1 cellular context compared by ENCODE assay signal in the genomic region with DNA sequence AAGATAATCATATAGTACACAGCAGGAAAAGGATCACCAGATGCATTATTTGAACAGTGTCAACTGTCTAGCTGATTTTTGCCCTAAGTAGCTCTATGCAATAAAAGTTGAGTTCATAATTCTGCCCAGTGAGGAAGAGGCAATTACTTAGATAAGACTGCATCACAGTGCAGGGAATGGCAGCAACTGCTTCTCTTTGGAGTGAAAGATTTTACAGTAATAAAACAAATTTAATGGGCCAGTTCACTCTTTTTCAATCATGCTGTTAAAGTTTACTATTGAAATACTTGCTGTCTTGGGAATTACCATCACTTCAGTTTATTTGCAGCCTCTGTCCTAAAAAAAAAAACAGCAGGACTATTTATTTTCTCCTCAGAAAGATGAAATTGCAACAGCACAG.
TF ChIP-seq lines count a peak whose summit lies in the region.

No MANE protein-coding gene starts in this region.

TF ChIP-seq in HEK293, 187 proteins besides CTCF, POLR2A, EP300 and RAD21 (continued from another document):
- TF ChIP-seq, protein P1, sequence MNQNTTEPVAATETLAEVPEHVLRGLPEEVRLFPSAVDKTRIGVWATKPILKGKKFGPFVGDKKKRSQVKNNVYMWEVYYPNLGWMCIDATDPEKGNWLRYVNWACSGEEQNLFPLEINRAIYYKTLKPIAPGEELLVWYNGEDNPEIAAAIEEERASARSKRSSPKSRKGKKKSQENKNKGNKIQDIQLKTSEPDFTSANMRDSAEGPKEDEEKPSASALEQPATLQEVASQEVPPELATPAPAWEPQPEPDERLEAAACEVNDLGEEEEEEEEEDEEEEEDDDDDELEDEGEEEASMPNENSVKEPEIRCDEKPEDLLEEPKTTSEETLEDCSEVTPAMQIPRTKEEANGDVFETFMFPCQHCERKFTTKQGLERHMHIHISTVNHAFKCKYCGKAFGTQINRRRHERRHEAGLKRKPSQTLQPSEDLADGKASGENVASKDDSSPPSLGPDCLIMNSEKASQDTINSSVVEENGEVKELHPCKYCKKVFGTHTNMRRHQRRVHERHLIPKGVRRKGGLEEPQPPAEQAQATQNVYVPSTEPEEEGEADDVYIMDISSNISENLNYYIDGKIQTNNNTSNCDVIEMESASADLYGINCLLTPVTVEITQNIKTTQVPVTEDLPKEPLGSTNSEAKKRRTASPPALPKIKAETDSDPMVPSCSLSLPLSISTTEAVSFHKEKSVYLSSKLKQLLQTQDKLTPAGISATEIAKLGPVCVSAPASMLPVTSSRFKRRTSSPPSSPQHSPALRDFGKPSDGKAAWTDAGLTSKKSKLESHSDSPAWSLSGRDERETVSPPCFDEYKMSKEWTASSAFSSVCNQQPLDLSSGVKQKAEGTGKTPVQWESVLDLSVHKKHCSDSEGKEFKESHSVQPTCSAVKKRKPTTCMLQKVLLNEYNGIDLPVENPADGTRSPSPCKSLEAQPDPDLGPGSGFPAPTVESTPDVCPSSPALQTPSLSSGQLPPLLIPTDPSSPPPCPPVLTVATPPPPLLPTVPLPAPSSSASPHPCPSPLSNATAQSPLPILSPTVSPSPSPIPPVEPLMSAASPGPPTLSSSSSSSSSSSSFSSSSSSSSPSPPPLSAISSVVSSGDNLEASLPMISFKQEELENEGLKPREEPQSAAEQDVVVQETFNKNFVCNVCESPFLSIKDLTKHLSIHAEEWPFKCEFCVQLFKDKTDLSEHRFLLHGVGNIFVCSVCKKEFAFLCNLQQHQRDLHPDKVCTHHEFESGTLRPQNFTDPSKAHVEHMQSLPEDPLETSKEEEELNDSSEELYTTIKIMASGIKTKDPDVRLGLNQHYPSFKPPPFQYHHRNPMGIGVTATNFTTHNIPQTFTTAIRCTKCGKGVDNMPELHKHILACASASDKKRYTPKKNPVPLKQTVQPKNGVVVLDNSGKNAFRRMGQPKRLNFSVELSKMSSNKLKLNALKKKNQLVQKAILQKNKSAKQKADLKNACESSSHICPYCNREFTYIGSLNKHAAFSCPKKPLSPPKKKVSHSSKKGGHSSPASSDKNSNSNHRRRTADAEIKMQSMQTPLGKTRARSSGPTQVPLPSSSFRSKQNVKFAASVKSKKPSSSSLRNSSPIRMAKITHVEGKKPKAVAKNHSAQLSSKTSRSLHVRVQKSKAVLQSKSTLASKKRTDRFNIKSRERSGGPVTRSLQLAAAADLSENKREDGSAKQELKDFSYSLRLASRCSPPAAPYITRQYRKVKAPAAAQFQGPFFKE (tag by site-specific recombination; IDR thresholded peaks at IDR 0.05; ENCODE audit: borderline replicate concordance): no peak
- no peak for TF ChIP-seq GFI1B (tag by site-specific recombination; IDR thresholded peaks at IDR 0.05)
